1 cellular context compared by ENCODE assay signal in the genomic region with DNA sequence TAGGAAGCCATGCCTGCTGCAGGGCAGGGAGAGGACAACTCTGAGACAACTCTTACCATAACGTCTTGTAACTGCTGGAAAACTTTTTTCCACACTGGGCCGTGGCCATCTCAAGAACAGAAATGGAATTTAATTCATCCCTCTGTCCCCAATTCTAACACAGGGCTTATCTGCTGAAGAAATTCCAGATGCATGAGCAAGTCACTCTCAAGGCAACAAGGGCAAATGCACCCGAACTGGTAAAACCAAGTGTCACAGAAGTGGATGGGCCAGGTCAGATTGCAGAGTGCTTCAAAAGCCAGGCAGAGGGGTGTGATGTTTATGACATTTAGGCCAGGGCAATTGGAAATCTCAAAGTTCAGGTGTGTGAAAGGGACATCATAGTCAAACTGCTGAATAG.
TF ChIP-seq lines count a peak whose summit lies in the region.

No MANE protein-coding gene starts in this region.

TF ChIP-seq in IMR-90, 13 proteins besides CTCF, POLR2A, EP300 and RAD21:
- TF ChIP-seq ELK1 (IDR thresholded peaks at IDR 0.05; ENCODE audit: borderline replicate concordance, low read depth, low read length) (no peak), CHD1 (IDR thresholded peaks at IDR 0.05; ENCODE audit: low read depth, low read length) (no peak), RFX5 (IDR thresholded peaks at IDR 0.05; ENCODE audit: low read depth, low read length) (no peak), CEBPB (IDR thresholded peaks at IDR 0.05; ENCODE audit: low read depth, low read length) (no peak)
